Comparison of ENCODE assay signal across 11 cellular contexts in the genomic region with DNA sequence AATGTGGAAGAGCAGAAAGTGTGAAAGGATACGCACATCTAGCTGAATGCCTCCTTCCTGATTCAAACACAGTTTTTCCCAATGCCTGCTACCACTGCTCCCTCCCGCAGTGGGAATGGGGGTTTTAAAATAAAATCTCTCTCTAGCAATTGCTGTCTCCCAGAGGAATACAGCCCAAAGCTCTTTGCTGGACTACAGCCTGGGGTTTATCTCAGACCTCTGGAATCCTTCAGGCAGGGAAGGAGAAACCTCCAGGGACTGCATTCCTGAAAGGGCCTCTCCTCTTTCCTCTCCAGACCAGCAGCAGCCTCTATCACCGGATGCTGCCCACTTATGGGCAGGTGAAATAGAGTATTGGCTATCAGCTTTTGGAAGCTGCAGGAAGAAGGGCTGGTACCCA. TPM values are rescaled to one million over a fixed set of nuclear protein-coding genes. Genes with fewer than 3 reads are reported as not detected.
DNase-seq lines count a peak whose midpoint lies in the region; ATAC-seq and TF ChIP-seq lines count a peak whose summit lies in the region.
"Had no signal": no experiment of that assay in that cellular context is flagged by ENCODE, and none has a peak within 500 bp of the region (broad histone marks: within the 10 kb centered on the region; RNA-seq: fewer than 3 reads in every experiment).

No MANE protein-coding gene starts in this region.

- peaks cover 40% of the 10 kb centered on the region for H3K27me3 Mint-ChIP-seq in endodermal cell (ENCODE audit: insufficient read depth)
- H3K27me3 Mint-ChIP-seq: activated CD4-positive, alpha-beta T cell treated with anti-CD3 and anti-CD28 coated beads, Interleukin-2, amount 10 ng/mL, durations not matched to agents 7 days and 5 days had no signal

- H3K9me3 Mint-ChIP-seq in endodermal cell, result no peaks in the 10 kb centered on the region
- H3K9me3 Mint-ChIP-seq: activated CD4-positive, alpha-beta T cell treated with anti-CD3 and anti-CD28 coated beads, Interleukin-2, amount 10 ng/mL, durations not matched to agents 7 days and 5 days; dendritic cell treated with granulocyte-macrophage colony-stimulating factor and Interleukin-4, amounts not matched to agents 40 ng/mL and 50 ng/mL, for 4 days had no signal

- H3K36me3 ChIP-seq in adrenal gland (replicated peaks in 1 of 2), result no peaks in the 10 kb centered on the region
- H3K36me3 ChIP-seq in left ventricle myocardium inferior, result peaks cover 7% of the 10 kb centered on the region
- H3K36me3 ChIP-seq in skeletal muscle tissue (ENCODE audit: control insufficient read depth in 3 of 3, insufficient read depth in 3 of 3, low read length in 3 of 3), result no peaks in the 10 kb centered on the region
- H3K36me3 ChIP-seq in endodermal cell (ENCODE audit: control insufficient read depth, insufficient read depth, low read length), result peaks cover 28% of the 10 kb centered on the region
- no peaks in the 10 kb centered on the region for H3K36me3 ChIP-seq in right lobe of liver

- 38 to 65% (median 57%) methylated on average over 2 to 3 of the region's 3 CpGs for WGBS in adrenal gland, 4 donors
- WGBS in endodermal cell (ENCODE audit: insufficient coverage in 1 of 2, insufficient read length in 1 of 2), 2 experiments, result 93 to 100% methylated on average over 1 to 3 of the region's 3 CpGs
- WGBS in right lobe of liver (ENCODE audit: insufficient coverage, low coverage, low lambda C conversion rate, missing lambda C conversion rate), result 61% methylated on average over 3 of the region's 3 CpGs

- H3K4me3 ChIP-seq in adrenal gland (no peak overlapping the region), left ventricle myocardium inferior (peak overlapping the region; percentile 31), skeletal muscle tissue (ENCODE audit: low read length in 3 of 3) (no peak overlapping the region), endodermal cell (ENCODE audit: low read length) (no peak overlapping the region), right lobe of liver (no peak overlapping the region)
- H3K4me3 ChIP-seq: lung had no signal

- peaks cover 21 to 57% of the 10 kb centered on the region in 2 donors for H3K4me1 ChIP-seq in adrenal gland (replicated peaks in 1 of 2)
- peaks cover 91% of the 10 kb centered on the region for H3K4me1 ChIP-seq in left ventricle myocardium inferior
- peaks cover 51 to 60% (median 55%) of the 10 kb centered on the region in 3 donors for H3K4me1 ChIP-seq in skeletal muscle tissue (ENCODE audit: control insufficient read depth in 3 of 3, insufficient read depth in 3 of 3, low read length in 3 of 3)
- peaks cover 21% of the 10 kb centered on the region for H3K4me1 ChIP-seq in endodermal cell (ENCODE audit: control insufficient read depth, insufficient read depth, low read length)
- H3K4me1 ChIP-seq in right lobe of liver, result peaks cover 0 to 29% (median 8%) of the 10 kb centered on the region in 4 donors

- no peak overlapping the region for H3K9ac ChIP-seq in skeletal muscle tissue (ENCODE audit: low read depth in 1 of 3, low read length in 3 of 3)
- H3K9ac ChIP-seq in endodermal cell (ENCODE audit: extremely low read depth, low read length, poor library complexity, severe bottlenecking), result no peak overlapping the region

- peaks cover 21% of the 10 kb centered on the region for H3K36me3 Mint-ChIP-seq in endodermal cell (ENCODE audit: low read depth)

- H3K4me3 Mint-ChIP-seq in endodermal cell, result no peak overlapping the region
- H3K4me3 Mint-ChIP-seq: activated CD4-positive, alpha-beta T cell treated with anti-CD3 and anti-CD28 coated beads, Interleukin-2, amount 10 ng/mL, durations not matched to agents 7 days and 5 days; dendritic cell treated with granulocyte-macrophage colony-stimulating factor and Interleukin-4, amounts not matched to agents 40 ng/mL and 50 ng/mL, for 4 days had no signal

- TF ChIP-seq POLR2A in adrenal gland (IDR thresholded peaks at IDR 0.05) (no peak), right lobe of liver (IDR thresholded peaks at IDR 0.05) (no peak)

- H3K27me3 ChIP-seq in adrenal gland (no peaks in the 10 kb centered on the region), left ventricle myocardium inferior (ENCODE audit: low read depth) (no peaks in the 10 kb centered on the region), skeletal muscle tissue (ENCODE audit: control insufficient read depth in 3 of 3, insufficient read depth in 3 of 3, low read length in 3 of 3) (no peaks in the 10 kb centered on the region), endodermal cell (ENCODE audit: control insufficient read depth, insufficient read depth, low read length, poor library complexity, severe bottlenecking) (no peaks in the 10 kb centered on the region), right lobe of liver (no peaks in the 10 kb centered on the region)

- intact Hi-C loops in adrenal gland (cut with DNase I), result no loop called here
- intact Hi-C loops in left ventricle myocardium inferior (cut with micrococcal nuclease), result no loop called here
- intact Hi-C loops in right lobe of liver (cut with DNase I), result no loop called here

- TF ChIP-seq CTCF in adrenal gland (IDR thresholded peaks at IDR 0.05) (no peak), left ventricle myocardium inferior (IDR thresholded peaks at IDR 0.05; ENCODE audit: borderline replicate concordance) (no peak), endodermal cell (conservative IDR thresholded peaks at IDR 0.05) (no peak), right lobe of liver (IDR thresholded peaks at IDR 0.05) (no peak)

- DNase-seq in GM04503 (ENCODE audit: low read depth), result peak; percentile 92
- DNase-seq in adrenal gland, result peak in 5 of 7 donors; percentile 23 to 69 (median 38)
- DNase-seq in left ventricle myocardium inferior, result no peak
- no peak for DNase-seq in endodermal cell
- no peak for DNase-seq in right lobe of liver
- no peak for DNase-seq in SHP77 (lab: John Stamatoyannopoulos, UW)
- DNase-seq in NCI-H510A treated with DMSO at 0.1 percent for 48 hours (lab: John Stamatoyannopoulos, UW), result no peak
- DNase-seq: activated CD4-positive, alpha-beta T cell treated with anti-CD3 and anti-CD28 coated beads, Interleukin-2, amount 10 ng/mL, durations not matched to agents 7 days and 5 days had no signal

- H3K27ac Mint-ChIP-seq in endodermal cell, result no peak overlapping the region
- H3K27ac Mint-ChIP-seq: activated CD4-positive, alpha-beta T cell treated with anti-CD3 and anti-CD28 coated beads, Interleukin-2, amount 10 ng/mL, durations not matched to agents 7 days and 5 days; dendritic cell treated with granulocyte-macrophage colony-stimulating factor and Interleukin-4, amounts not matched to agents 40 ng/mL and 50 ng/mL, for 4 days had no signal

- H3K4me1 Mint-ChIP-seq in endodermal cell, result peaks cover 72% of the 10 kb centered on the region

- H3K9me3 ChIP-seq in adrenal gland (replicated peaks in 1 of 3) (no peaks in the 10 kb centered on the region), left ventricle myocardium inferior (replicated peaks) (no peaks in the 10 kb centered on the region), skeletal muscle tissue (ENCODE audit: control insufficient read depth in 3 of 3, low read length in 3 of 3) (no peaks in the 10 kb centered on the region), endodermal cell (ENCODE audit: control insufficient read depth, low read length) (no peaks in the 10 kb centered on the region), right lobe of liver (no peaks in the 10 kb centered on the region)

- no peak for ATAC-seq in right lobe of liver

- H3K27ac ChIP-seq in adrenal gland (peak overlapping the region in 2 of 5 donors; percentile 30 to 59), left ventricle myocardium inferior (replicated peaks) (peak overlapping the region; percentile 78), skeletal muscle tissue (ENCODE audit: low read depth, low read length) (peak overlapping the region; percentile 5), endodermal cell (ENCODE audit: low read depth, low read length) (no peak overlapping the region), right lobe of liver (no peak overlapping the region)

RNA-seq across cellular contexts. Expression of gene IER5, which starts 6.3 kb away (rescaled TPM):
- total RNA-seq in adrenal gland (10 to 100 TPM in 5 of 8 donors, 1 to 10 TPM in 3; 6.0 to 19.2 (median 10.9) TPM), left ventricle myocardium inferior (22.1 TPM), skeletal muscle tissue (11.0 TPM), endodermal cell (10 to 100 TPM; 13.2 to 21.2 TPM), right lobe of liver (1 to 10 TPM; 2.0 to 6.2 (median 3.4) TPM)
- 1 to 10 TPM; 2.0 to 8.1 (median 7.5) TPM for polyA plus RNA-seq in adrenal gland
- 16.8 TPM for polyA plus RNA-seq in endodermal cell (2013, experiment 1 of 2)
- 18.5 TPM for polyA plus RNA-seq in endodermal cell (2013, experiment 2 of 2)

Comparison
In these comparisons a context has a peak if more than half of its experiments do, and no peak if none do; other contexts are left out.
1. DNase-seq: peak in GM04503 (single experiment) and adrenal gland (5 of 7); none in left ventricle myocardium inferior (single experiment), endodermal cell (single experiment), right lobe of liver (0 of 3), SHP77 (0 of 2) and NCI-H510A treated with DMSO at 0.1 percent for 48 hours (single experiment).
2. H3K27ac ChIP-seq: peak in left ventricle myocardium inferior (single experiment) and skeletal muscle tissue (single experiment); none in endodermal cell (single experiment) and right lobe of liver (0 of 3).